8 cellular contexts compared by ENCODE assay signal in genomic region chr15:69394556-69395282, GRCh38. TPM values are rescaled to one million over a fixed set of nuclear protein-coding genes. Genes with fewer than 3 reads are reported as not detected.
DNase-seq lines count a peak whose midpoint lies in the region; FAIRE-seq and TF ChIP-seq lines count a peak whose summit lies in the region.

No MANE protein-coding gene starts in this region.

- peaks cover 8% of the 10 kb centered on the region for H3K4me1 Mint-ChIP-seq in activated naive CD8-positive, alpha-beta T cell treated with anti-CD3 and anti-CD28 coated beads for 36 hours

- DNase-seq in NK-92 treated with Interleukin-12 subunit alpha and Interleukin-12 subunit beta, amount 100 ng/mL, for 24 hours (lab: John Stamatoyannopoulos, UW), result peak; percentile 70
- no peak for DNase-seq in NK-92 (lab: John Stamatoyannopoulos, UW; ENCODE audit: unreplicated experiment)
- peak; percentile 65 for DNase-seq in KG1 (lab: John Stamatoyannopoulos, UW)
- peak; percentile 81 for DNase-seq in activated naive CD8-positive, alpha-beta T cell treated with anti-CD3 and anti-CD28 coated beads for 36 hours
- peak; percentile 91 for DNase-seq in cardiac septum (ENCODE audit: low spot score)
- peak; percentile 70 for DNase-seq in prostate gland (ENCODE audit: low spot score)
- DNase-seq in urothelium cell line (ENCODE audit: low spot score), result peak; percentile 94

- peak; percentile 76 for TF ChIP-seq CTCF in SU-DHL-6 (IDR thresholded peaks at IDR 0.05; ENCODE audit: insufficient read depth, low read length, poor library complexity, severe bottlenecking)
- TF ChIP-seq CTCF in prostate gland (IDR thresholded peaks at IDR 0.05), result peak; percentile 78 to 96 (median 90)

- peaks cover 4% of the 10 kb centered on the region for H3K4me1 ChIP-seq in prostate gland (replicated peaks)

- no peak overlapping the region for H3K27ac ChIP-seq in SU-DHL-6 (ENCODE audit: low read depth, low read length)
- no peak overlapping the region for H3K27ac ChIP-seq in prostate gland

- no peaks in the 10 kb centered on the region for H3K9me3 ChIP-seq in SU-DHL-6 (ENCODE audit: insufficient read depth, low read length)
- no peaks in the 10 kb centered on the region for H3K9me3 ChIP-seq in prostate gland

- H3K9me3 Mint-ChIP-seq in activated naive CD8-positive, alpha-beta T cell treated with anti-CD3 and anti-CD28 coated beads for 36 hours, result no peaks in the 10 kb centered on the region

- H3K36me3 ChIP-seq in SU-DHL-6 (ENCODE audit: low read length) (no peaks in the 10 kb centered on the region), prostate gland (no peaks in the 10 kb centered on the region)

- H3K4me3 ChIP-seq in SU-DHL-6 (ENCODE audit: insufficient read depth, low read length, poor library complexity, severe bottlenecking) (no peak overlapping the region), prostate gland (no peak overlapping the region)

- H3K9me2 ChIP-seq in SU-DHL-6 (replicated peaks; ENCODE audit: insufficient read depth, low read length), result no peaks in the 10 kb centered on the region

- H3K79me2 ChIP-seq in SU-DHL-6 (ENCODE audit: insufficient read depth, low read length), result no peaks in the 10 kb centered on the region

- no peak overlapping the region for H3K27ac Mint-ChIP-seq in activated naive CD8-positive, alpha-beta T cell treated with anti-CD3 and anti-CD28 coated beads for 36 hours

- intact Hi-C loops in cardiac septum (cut with DNase I) (loop anchor here (1.0 to 10.0 kb wide), 2 partner anchors 120 to 335 kb away; no protein-coding TSS in a partner anchor), prostate gland (cut with DNase I) (loop anchor here (2.0 to 5.0 kb wide), 2 partner anchors 232 to 336 kb away; partner anchors contain the start of gene GLCE)

- H3K9ac ChIP-seq in SU-DHL-6 (ENCODE audit: low read length), result no peak overlapping the region

- WGBS in prostate gland, result 28% methylated on average over 36 of the region's 36 CpGs

- no peak overlapping the region for H3K4me3 Mint-ChIP-seq in activated naive CD8-positive, alpha-beta T cell treated with anti-CD3 and anti-CD28 coated beads for 36 hours

- H3F3A ChIP-seq in SU-DHL-6 (ENCODE audit: insufficient read depth), result no peaks in the 10 kb centered on the region

- TF ChIP-seq POLR2A in prostate gland (IDR thresholded peaks at IDR 0.05), result no peak

- no peaks in the 10 kb centered on the region for H3K27me3 ChIP-seq in SU-DHL-6 (ENCODE audit: low read length)
- H3K27me3 ChIP-seq in prostate gland (replicated peaks; ENCODE audit: insufficient read depth), result no peaks in the 10 kb centered on the region

- no peaks in the 10 kb centered on the region for H4K20me1 ChIP-seq in SU-DHL-6 (ENCODE audit: low read depth, low read length)

- peak; percentile 97 for FAIRE-seq in urothelium cell line (lab: Jason Lieb, UNC)

- H3K27me3 Mint-ChIP-seq in activated naive CD8-positive, alpha-beta T cell treated with anti-CD3 and anti-CD28 coated beads for 36 hours, result no peaks in the 10 kb centered on the region

- H3K36me3 Mint-ChIP-seq in activated naive CD8-positive, alpha-beta T cell treated with anti-CD3 and anti-CD28 coated beads for 36 hours, result no peaks in the 10 kb centered on the region

- H3K4me2 ChIP-seq in SU-DHL-6 (ENCODE audit: low read depth, low read length, poor library complexity, severe bottlenecking), result no peak overlapping the region

- no peak overlapping the region for H2AFZ ChIP-seq in SU-DHL-6 (ENCODE audit: low read depth, low read length, severe bottlenecking)

RNA-seq across cellular contexts. Expression of gene KIF23, which starts 19.4 kb away (rescaled TPM):
- total RNA-seq in activated naive CD8-positive, alpha-beta T cell treated with anti-CD3 and anti-CD28 coated beads for 36 hours, result 10 to 100 TPM; 57.3 to 63.5 TPM
- total RNA-seq in cardiac septum (1.3 TPM), prostate gland (1 to 10 TPM; 2.6 to 7.4 TPM)

RNA-seq across cellular contexts. Expression of gene RPLP1, which starts 57.9 kb away (rescaled TPM):
- 1,000 to 10,000 TPM; 2,276 to 2,343 TPM for total RNA-seq in activated naive CD8-positive, alpha-beta T cell treated with anti-CD3 and anti-CD28 coated beads for 36 hours
- total RNA-seq in cardiac septum (1,178 TPM), prostate gland (100 to 1,000 TPM; 593 to 930 TPM)

Comparison
In these comparisons a context has a peak if more than half of its experiments do, and no peak if none do; other contexts are left out.
1. RNA of gene KIF23, which starts 19.4 kb away (total RNA-seq): 57.3 to 63.5 TPM in activated naive CD8-positive, alpha-beta T cell treated with anti-CD3 and anti-CD28 coated beads for 36 hours; 2.6 to 7.4 TPM in prostate gland and 1.3 TPM in cardiac septum (single experiment); every median in the first group is over 4 times any median in the second.